ENCODE assay signal across 8 cellular contexts in the genomic region with DNA sequence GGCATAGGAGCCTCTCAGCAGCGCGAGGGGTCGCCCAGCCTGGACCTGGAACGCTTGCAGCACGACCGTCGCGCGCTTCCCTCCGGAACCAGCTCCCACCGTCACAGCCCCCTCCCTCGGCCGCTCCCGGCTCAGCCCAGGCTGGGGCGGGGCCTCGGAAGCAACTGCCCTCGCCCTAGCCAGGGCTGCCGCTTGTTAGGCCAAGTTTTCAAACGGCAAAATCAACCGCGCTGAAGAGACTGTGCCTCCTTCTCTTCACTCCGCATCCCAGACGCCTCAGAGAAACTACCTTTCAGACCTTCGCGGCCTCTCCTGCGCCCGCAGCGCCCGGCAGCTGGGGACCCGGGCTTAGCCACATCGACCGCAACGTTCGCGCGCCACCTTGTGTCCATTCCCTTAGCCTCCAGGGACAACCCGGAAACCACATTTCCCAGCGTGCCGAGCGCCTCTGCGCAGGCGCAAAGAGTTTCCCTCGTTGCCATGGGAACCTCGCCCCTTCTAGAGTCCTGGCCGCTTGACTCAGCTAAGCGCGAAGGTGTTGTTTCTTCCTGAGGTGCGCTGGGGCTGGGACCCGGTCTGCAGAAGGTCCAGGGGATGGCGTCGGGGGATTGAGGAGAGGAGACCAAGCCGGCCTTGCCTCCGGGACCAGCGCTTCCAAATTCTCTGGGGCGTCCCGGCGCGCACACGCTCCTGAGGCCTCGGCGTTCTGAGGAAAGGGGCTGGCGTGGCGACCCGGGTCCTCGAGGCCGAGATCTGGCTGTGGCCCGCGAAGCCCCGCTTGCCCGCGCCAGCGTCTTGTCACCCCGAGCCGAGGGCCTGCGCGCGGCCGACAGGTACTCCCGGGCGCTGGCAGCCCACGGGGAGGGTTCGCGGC. TPM values are rescaled to one million over a fixed set of nuclear protein-coding genes. Genes with fewer than 3 reads are reported as not detected.
DNase-seq lines count a peak whose midpoint lies in the region; ATAC-seq and TF ChIP-seq lines count a peak whose summit lies in the region.

No MANE protein-coding gene starts in this region.

- H3K4me3 ChIP-seq in OCI-LY1 (ENCODE audit: low read depth, low read length, poor library complexity, severe bottlenecking): peak overlapping the region; percentile 89
- H3K4me3 ChIP-seq in mucosa of descending colon: peak overlapping the region; percentile 74

- H3K36me3 ChIP-seq in OCI-LY1 (ENCODE audit: insufficient read depth, low read length): no peaks in the 10 kb centered on the region
- H3K36me3 ChIP-seq in mucosa of descending colon (ENCODE audit: low read depth): no peaks in the 10 kb centered on the region

- H3K27me3 ChIP-seq in OCI-LY1 (ENCODE audit: insufficient read depth, low read length): no peaks in the 10 kb centered on the region

- H3K9me3 ChIP-seq in OCI-LY1 (ENCODE audit: low read length) (no peaks in the 10 kb centered on the region), mucosa of descending colon (no peaks in the 10 kb centered on the region)

- intact Hi-C loops in mucosa of descending colon (cut with DNase I, micrococcal nuclease): loop anchor here in 1 of 2 donors (5.0 kb wide), 1 partner anchor 50 kb away; a partner anchor contains a TSS

- no peaks in the 10 kb centered on the region for H3F3A ChIP-seq in OCI-LY1 (ENCODE audit: insufficient read depth, low read length)

- no peaks in the 10 kb centered on the region for H4K20me1 ChIP-seq in OCI-LY1 (ENCODE audit: insufficient read depth, low read length)

- peak overlapping the region; percentile 94 for H3K4me2 ChIP-seq in OCI-LY1 (ENCODE audit: low read length)

- peak overlapping the region; percentile 30 for H2AFZ ChIP-seq in OCI-LY1 (ENCODE audit: low read length)

- H3K4me1 ChIP-seq in OCI-LY1 (ENCODE audit: insufficient read depth, low read length, severe bottlenecking): peaks cover 20% of the 10 kb centered on the region
- peaks cover 11% of the 10 kb centered on the region for H3K4me1 ChIP-seq in mucosa of descending colon (ENCODE audit: low read depth)

- peak; percentile 94 for TF ChIP-seq CTCF in OCI-LY1 (IDR thresholded peaks at IDR 0.05; ENCODE audit: low read length)
- TF ChIP-seq CTCF in mucosa of descending colon (IDR thresholded peaks at IDR 0.05): peak; percentile 74

- DNase-seq in DMS153 (lab: John Stamatoyannopoulos, UW) (peak; percentile 88), HuH-7.5 (ENCODE audit: low spot score) (peak; percentile 100), activated T-cell treated with anti-CD3 and anti-CD28 coated beads for 24 hours (ENCODE audit: low read depth) (peak; percentile 99), epithelial cell of prostate (ENCODE audit: low read depth, low spot score) (peak; percentile 57), mucosa of descending colon (peak; percentile 97 to 99 (median 98))
- DNase-seq in stimulated activated CD8-positive, alpha-beta memory T cell treated with anti-CD3 and anti-CD28 coated beads, Interleukin-4, amount 100 ng/mL, for 1 hour (ENCODE audit: low read depth in 2 of 2, low spot score in 1 of 2): peak; percentile 99

- ATAC-seq in GM21526 (IDR thresholded peaks at IDR 0.05; ENCODE audit: low FRiP score, unreplicated experiment): peak; percentile 74
- peak; percentile 88 for ATAC-seq in mucosa of descending colon

- H3K27ac ChIP-seq in OCI-LY1 (ENCODE audit: low read depth, low read length, poor library complexity, severe bottlenecking) (peak overlapping the region; percentile 83), epithelial cell of prostate (peak overlapping the region; percentile 98)

- no peaks in the 10 kb centered on the region for H3K9me2 ChIP-seq in OCI-LY1 (ENCODE audit: low read depth, low read length)

- H3K9ac ChIP-seq in OCI-LY1 (ENCODE audit: low read length): peak overlapping the region; percentile 85

- no peaks in the 10 kb centered on the region for H3K79me2 ChIP-seq in OCI-LY1 (ENCODE audit: insufficient read depth, low read length)

RNA-seq across cellular contexts. Expression of a gene that starts 14.3 kb away (rescaled TPM):
- total RNA-seq in mucosa of descending colon: 10 to 100 TPM; 55.8 to 87.0 (median 57.6) TPM

RNA-seq across cellular contexts. Expression of a gene that starts 28.5 kb away (rescaled TPM):
- 10 to 100 TPM; 20.0 to 46.3 (median 26.7) TPM for total RNA-seq in mucosa of descending colon

RNA-seq across cellular contexts. Expression of a gene that starts 35.7 kb away (rescaled TPM):
- total RNA-seq in mucosa of descending colon: 100 to 1,000 TPM; 130 to 266 (median 201) TPM

RNA-seq across cellular contexts. Expression of a gene that starts 51.3 kb away (rescaled TPM):
- 100 to 1,000 TPM in 2 of 3 donors, 10 to 100 TPM in 1; 86.8 to 114 (median 106) TPM for total RNA-seq in mucosa of descending colon

RNA-seq across cellular contexts. Expression of a gene that starts 55.8 kb away (rescaled TPM):
- total RNA-seq in mucosa of descending colon: 1 to 10 TPM; 2.2 to 3.0 (median 2.7) TPM

Comparison
In these comparisons a context has a peak if more than half of its experiments do, and no peak if none do; other contexts are left out.
1. Peak in every context shown above with its lines: DNase-seq, ATAC-seq, H3K4me3 ChIP-seq and H3K27ac ChIP-seq.